In the genomic region with DNA sequence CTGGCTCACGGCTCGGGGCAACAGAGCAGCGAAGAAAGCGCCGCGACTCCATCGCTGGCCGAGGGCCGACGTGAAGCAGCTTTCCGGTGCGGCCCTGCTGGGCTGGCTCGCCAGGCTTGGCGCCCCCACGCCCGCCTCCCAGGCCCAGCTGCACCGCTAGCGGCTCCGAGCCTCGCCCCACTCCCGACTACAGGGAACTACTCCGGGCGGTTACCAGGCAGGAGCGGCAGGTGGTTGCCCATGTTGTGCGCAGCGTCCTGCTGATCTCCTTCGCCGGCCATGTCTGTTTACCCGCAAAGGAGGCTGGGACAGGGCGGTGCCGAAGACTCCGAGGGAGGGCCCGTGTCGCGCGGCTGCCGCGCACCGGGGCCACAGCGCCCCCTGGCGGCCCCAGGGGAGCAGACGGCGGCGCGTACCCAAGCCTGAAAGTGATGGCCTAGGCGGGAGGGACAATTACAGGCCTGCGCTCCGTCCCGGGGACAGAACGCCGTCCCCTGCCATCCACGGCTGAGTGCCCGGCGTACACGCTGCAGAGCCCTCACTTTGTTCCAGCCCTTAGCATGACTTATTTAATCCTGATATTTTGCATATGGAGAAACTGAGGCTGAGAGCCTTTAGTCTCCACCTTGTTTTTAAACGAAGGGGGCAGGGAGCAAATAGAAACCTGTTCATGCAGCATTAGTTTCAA, we compare ENCODE assay signal across 8 cellular contexts. TPM values are rescaled to one million over a fixed set of nuclear protein-coding genes. Genes with fewer than 3 reads are reported as not detected.
A peak's percentile ranks its signal among the peaks of the same experiment; 100 is the strongest.
DNase-seq lines count a peak whose midpoint lies in the region; ATAC-seq, FAIRE-seq and TF ChIP-seq lines count a peak whose summit lies in the region.

A gene (minus strand): TSS at position 285 of the 688 bp plus-strand sequence. CDS start 4 bp downstream, at position 281.

- peak; percentile 98 for FAIRE-seq in GM12891 (lab: Jason Lieb, UNC)
- peak; percentile 90 for FAIRE-seq in urothelium cell line (lab: Jason Lieb, UNC)

- DNase-seq in GM12891 (ENCODE audit: insufficient read length, low spot score) (peak; percentile 92), NCI-H1105 (lab: John Stamatoyannopoulos, UW) (peak; percentile 63), T-helper 17 cell (peak; percentile 84 to 90 (median 85)), amygdala (lab: John Stamatoyannopoulos, UW) (peak; percentile 13 to 93 (median 83)), left ventricle myocardium superior (peak; percentile 93), pulmonary artery endothelial cell (ENCODE audit: low read depth, low spot score) (peak; percentile 39), urothelium cell line (ENCODE audit: low spot score) (peak; percentile 94)

- TF ChIP-seq POLR2A in GM12891 (IDR thresholded peaks at IDR 0.05; ENCODE audit: low read depth, low read length) = peak; percentile 74

- no peaks in the 10 kb centered on the region for H3K9me3 ChIP-seq in T-helper 17 cell (ENCODE audit: control insufficient read depth, low read length, poor library complexity, severe bottlenecking)

- peak within 1 kb of the TSS; percentile 94 for H3K4me3 Mint-ChIP-seq in T-helper 17 cell

- ATAC-seq in HG02642 (IDR thresholded peaks at IDR 0.05; ENCODE audit: poor library complexity, unreplicated experiment) = peak; percentile 99
- ATAC-seq in T-helper 17 cell = peak; percentile 98
- ATAC-seq in left ventricle myocardium superior = peak; percentile 100

- intact Hi-C loops in left ventricle myocardium superior (cut with micrococcal nuclease) = loop anchor here (10.0 kb wide), 1 partner anchor 55 kb away; a partner anchor contains a TSS

- H3K27ac Mint-ChIP-seq in T-helper 17 cell = peak within 1 kb of the TSS; percentile 96

- peaks cover 6% of the 10 kb centered on the region for H3K36me3 Mint-ChIP-seq in T-helper 17 cell (ENCODE audit: low read depth)

- peaks cover 36% of the 10 kb centered on the region for H3K4me1 Mint-ChIP-seq in T-helper 17 cell

- H3K27me3 Mint-ChIP-seq in T-helper 17 cell = no peaks in the 10 kb centered on the region

TF ChIP-seq in GM12891, 5 proteins besides CTCF, POLR2A, EP300 and RAD21:
- TF ChIP-seq POU2F2 (IDR thresholded peaks at IDR 0.05; ENCODE audit: low read depth, low read length) (peak; percentile 76; the same call in 1 of the 2 replicates), PAX5 (IDR thresholded peaks at IDR 0.05; ENCODE audit: insufficient read depth, low read length, severe bottlenecking) (no peak), POLR2AphosphoS5 (IDR thresholded peaks at IDR 0.05; ENCODE audit: low read depth, low read length) (peak; percentile 84), TAF1 (IDR thresholded peaks at IDR 0.05; ENCODE audit: low read depth, low read length) (peak; percentile 90), SPI1 (IDR thresholded peaks at IDR 0.05; ENCODE audit: low read depth, low read length) (no peak)

RNA-seq across cellular contexts. Expression of the gene that starts here (rescaled TPM):
- polyA plus RNA-seq in GM12891 (2012; ENCODE audit: low read depth, missing spikeins) = 21.0 TPM
- total RNA-seq in T-helper 17 cell = 100 to 1,000 TPM; 129 to 139 TPM
- total RNA-seq in left ventricle myocardium superior = 57.4 TPM
- total RNA-seq in pulmonary artery endothelial cell = 53.8 and 68.6 TPM in 2 replicates

Comparison
In these comparisons a context has a peak if more than half of its experiments do, and no peak if none do; other contexts are left out.
1. Peak in every context shown above with its lines: DNase-seq and ATAC-seq.
2. DNase-seq: peak in every context shown above with its lines; median percentile 94 in urothelium cell line; 93 in left ventricle myocardium superior; 92 in GM12891; 85 in T-helper 17 cell; 83 in amygdala; 63 in NCI-H1105; 39 in pulmonary artery endothelial cell.